21 cellular contexts compared by ENCODE assay signal in the genomic region with DNA sequence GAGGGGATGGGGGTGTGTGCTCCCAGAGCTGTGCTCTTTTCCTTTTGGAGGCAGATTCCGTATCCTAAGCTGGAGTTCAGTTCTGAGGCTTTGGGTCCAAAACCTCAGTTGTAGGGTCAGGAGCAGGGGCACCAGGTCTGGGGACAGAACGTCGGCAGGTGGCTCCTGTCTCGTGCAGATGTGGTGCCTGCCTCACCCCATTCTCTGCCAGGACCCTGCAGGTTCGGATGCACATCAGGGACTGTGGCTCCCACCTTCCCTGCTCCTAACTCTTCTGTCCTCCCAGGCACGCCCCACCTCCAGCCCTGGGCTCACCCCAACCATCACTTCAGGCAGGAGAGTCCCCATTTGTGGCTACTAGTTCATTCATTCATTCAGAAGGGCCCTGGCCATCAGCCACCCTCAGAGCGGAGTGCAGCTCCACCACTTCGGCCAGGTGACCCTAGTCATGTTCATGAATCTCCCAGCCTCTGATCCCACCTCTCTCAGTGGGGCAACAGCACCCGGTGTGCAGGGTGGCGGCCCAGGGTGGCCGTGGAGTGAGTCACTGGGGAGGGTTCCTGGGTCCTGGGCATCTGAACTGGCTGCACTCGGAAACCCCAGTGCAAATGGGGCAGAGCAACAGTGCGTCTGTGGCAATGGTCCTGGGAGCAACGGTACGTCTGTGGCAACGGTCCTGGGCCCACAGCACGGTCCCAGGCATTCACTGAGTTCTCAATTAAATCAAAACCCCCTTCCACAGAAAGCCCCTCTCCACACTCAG.
"Had no signal": no experiment of that assay in that cellular context is flagged by ENCODE, and none has a peak within 500 bp of the region (broad histone marks: within the 10 kb centered on the region; RNA-seq: fewer than 3 reads in every experiment).

No MANE protein-coding gene starts in this region.

- H3K4me3 Mint-ChIP-seq: activated CD4-positive, alpha-beta memory T cell treated with anti-CD3 and anti-CD28 coated beads for 36 hours; activated CD4-positive, alpha-beta T cell treated with anti-CD3 and anti-CD28 coated beads for 36 hours; activated CD8-positive, alpha-beta memory T cell treated with anti-CD3 and anti-CD28 coated beads, Interleukin-2, amount 10 ng/mL, durations not matched to agents 7 days and 5 days; activated naive CD4-positive, alpha-beta T cell treated with anti-CD3 and anti-CD28 coated beads for 36 hours; activated naive CD8-positive, alpha-beta T cell treated with anti-CD3 and anti-CD28 coated beads, Interleukin-2, amount 50 U/mL, for 24 hours; immature natural killer cell; naive thymus-derived CD4-positive, alpha-beta T cell had no signal

- H3K27me3 ChIP-seq: tibial nerve, uterus had no signal

- H3K4me2 ChIP-seq: smooth muscle cell had no signal

- H3K36me3 ChIP-seq: esophagus squamous epithelium, tibial nerve, uterus had no signal

- H3K27ac ChIP-seq: tibial nerve, uterus, VCaP had no signal

- H3K9me3 ChIP-seq: esophagus squamous epithelium, mucosa of descending colon, tibial nerve, uterus had no signal

- H3K9me3 Mint-ChIP-seq: activated CD4-positive, alpha-beta memory T cell treated with anti-CD3 and anti-CD28 coated beads for 36 hours; activated naive CD4-positive, alpha-beta T cell treated with anti-CD3 and anti-CD28 coated beads for 36 hours; activated naive CD8-positive, alpha-beta T cell treated with anti-CD3 and anti-CD28 coated beads, Interleukin-2, amount 50 U/mL, for 24 hours; activated T-helper 2 cell treated with anti-CD3 and anti-CD28 coated beads, Interferon-gamma antibody, Interleukin-2, Interleukin-4, amounts not matched to agents 10 μg/mL and 5 μg/mL and 100 μg/mL, durations not matched to agents 14 hours and 24 hours and 36 hours; immature natural killer cell had no signal

- H3K36me3 Mint-ChIP-seq: activated CD4-positive, alpha-beta memory T cell treated with anti-CD3 and anti-CD28 coated beads for 36 hours; activated CD8-positive, alpha-beta memory T cell treated with anti-CD3 and anti-CD28 coated beads, Interleukin-2, amount 10 ng/mL, durations not matched to agents 7 days and 5 days; immature natural killer cell; naive thymus-derived CD4-positive, alpha-beta T cell had no signal

- DNase-seq: activated CD4-positive, alpha-beta memory T cell treated with anti-CD3 and anti-CD28 coated beads for 36 hours; activated CD4-positive, alpha-beta T cell treated with anti-CD3 and anti-CD28 coated beads for 36 hours; activated CD8-positive, alpha-beta memory T cell treated with anti-CD3 and anti-CD28 coated beads, Interleukin-2, amount 10 ng/mL, durations not matched to agents 7 days and 5 days; activated naive CD4-positive, alpha-beta T cell treated with anti-CD3 and anti-CD28 coated beads for 36 hours; activated naive CD8-positive, alpha-beta T cell treated with anti-CD3 and anti-CD28 coated beads, Interleukin-2, amount 50 U/mL, for 24 hours; activated T-cell treated with anti-CD3 and anti-CD28 coated beads, Interleukin-2, amount 50 U/mL, for 1 hour; esophagus squamous epithelium; immature natural killer cell; left cardiac atrium; mucosa of descending colon; naive thymus-derived CD4-positive, alpha-beta T cell; stimulated activated CD4-positive, alpha-beta T cell treated with anti-CD3 and anti-CD28 coated beads, Interleukin-4, amount 100 ng/mL, for 4 hours; stimulated activated CD8-positive, alpha-beta memory T cell treated with anti-CD3 and anti-CD28 coated beads, Interleukin-4, amount 100 ng/mL, for 48 hours; stimulated activated naive CD4-positive, alpha-beta T cell treated with Interleukin-2 at 50 U/mL for 16 hours; substantia nigra; uterus had no signal

- H3K27ac Mint-ChIP-seq: activated CD4-positive, alpha-beta memory T cell treated with anti-CD3 and anti-CD28 coated beads for 36 hours; activated CD4-positive, alpha-beta T cell treated with anti-CD3 and anti-CD28 coated beads for 36 hours; activated CD8-positive, alpha-beta memory T cell treated with anti-CD3 and anti-CD28 coated beads, Interleukin-2, amount 10 ng/mL, durations not matched to agents 7 days and 5 days; activated naive CD4-positive, alpha-beta T cell treated with anti-CD3 and anti-CD28 coated beads for 36 hours; activated naive CD8-positive, alpha-beta T cell treated with anti-CD3 and anti-CD28 coated beads, Interleukin-2, amount 50 U/mL, for 24 hours; activated T-helper 2 cell treated with anti-CD3 and anti-CD28 coated beads, Interferon-gamma antibody, Interleukin-2, Interleukin-4, amounts not matched to agents 10 μg/mL and 5 μg/mL and 100 μg/mL, durations not matched to agents 14 hours and 24 hours and 36 hours; immature natural killer cell had no signal

- ATAC-seq: activated CD4-positive, alpha-beta T cell treated with anti-CD3 and anti-CD28 coated beads for 36 hours; activated CD8-positive, alpha-beta memory T cell treated with anti-CD3 and anti-CD28 coated beads, Interleukin-2, amount 10 ng/mL, durations not matched to agents 7 days and 5 days; activated naive CD8-positive, alpha-beta T cell treated with anti-CD3 and anti-CD28 coated beads, Interleukin-2, amount 50 U/mL, for 24 hours; left cardiac atrium; mucosa of descending colon; naive thymus-derived CD4-positive, alpha-beta T cell had no signal

- H3K4me3 ChIP-seq: esophagus squamous epithelium, lung, mucosa of descending colon, smooth muscle cell, tibial nerve, uterus had no signal
